13 cellular contexts compared by ENCODE assay signal in genomic region chr4:32025840-32026459, GRCh38.
DNase-seq lines count a peak whose midpoint lies in the region; ATAC-seq and TF ChIP-seq lines count a peak whose summit lies in the region.
"Had no signal": no experiment of that assay in that cellular context is flagged by ENCODE, and none has a peak within 500 bp of the region (broad histone marks: within the 10 kb centered on the region; RNA-seq: fewer than 3 reads in every experiment).

No MANE protein-coding gene starts in this region.

- H3K36me3 Mint-ChIP-seq in activated CD4-positive, alpha-beta T cell treated with anti-CD3 and anti-CD28 coated beads, Interleukin-2, amount 10 ng/mL, durations not matched to agents 7 days and 5 days (ENCODE audit: low read depth) = no peaks in the 10 kb centered on the region

- no peaks in the 10 kb centered on the region for H3K79me2 ChIP-seq in mammary epithelial cell (ENCODE audit: insufficient read depth, low read length)

- WGBS in mammary epithelial cell (ENCODE audit: low coverage, missing lambda C conversion rate) = 73% methylated on average over 5 of the region's 5 CpGs

- H3K27me3 ChIP-seq in A673 (replicated peaks; ENCODE audit: insufficient read depth, low read depth, low read length, poor library complexity) = no peaks in the 10 kb centered on the region
- H3K27me3 ChIP-seq in mammary epithelial cell (ENCODE audit: insufficient read depth, low read length) = no peaks in the 10 kb centered on the region
- H3K27me3 ChIP-seq: BLaER1 had no signal

- H4K20me1 ChIP-seq in mammary epithelial cell (ENCODE audit: insufficient read depth, low read length) = no peaks in the 10 kb centered on the region
- H4K20me1 ChIP-seq: BLaER1 had no signal

- H3K9me3 Mint-ChIP-seq in activated CD4-positive, alpha-beta T cell treated with anti-CD3 and anti-CD28 coated beads, Interleukin-2, amount 10 ng/mL, durations not matched to agents 7 days and 5 days = peaks cover 18% of the 10 kb centered on the region

- POLR2A ChIA-PET in A673 (lab: Charles Lee; ENCODE audit: low non-redundant PET) = interaction anchor here (0.6 kb wide), 1 partner anchor 1186 kb away, joined by 8 read pairs; no protein-coding TSS in a partner anchor
- POLR2A ChIA-PET in activated CD4-positive, alpha-beta T cell treated with anti-CD3 and anti-CD28 coated beads, Interleukin-2, amount 10 ng/mL, durations not matched to agents 7 days and 5 days (lab: Charles Lee) = no interaction called here

- TF ChIP-seq CTCF in A673 (conservative IDR thresholded peaks at IDR 0.05; ENCODE audit: low read depth, low read length) (no peak), mammary epithelial cell (conservative IDR thresholded peaks at IDR 0.05 in 1 of 2, IDR thresholded peaks at IDR 0.05 in 1 of 2; ENCODE audit: extremely low read depth in 1 of 2, insufficient read depth in 1 of 2, low read depth in 1 of 2, low read length in 2 of 2) (no peak)

- intact Hi-C loops in A673 (cut with micrococcal nuclease; ENCODE audit: unreplicated experiment) (no loop called here), mammary epithelial cell (cut with micrococcal nuclease) (no loop called here)

- no peaks in the 10 kb centered on the region for H3K9me3 ChIP-seq in A673 (ENCODE audit: low read depth, low read length, poor library complexity, severe bottlenecking)
- no peaks in the 10 kb centered on the region for H3K9me3 ChIP-seq in mammary epithelial cell (replicated peaks; ENCODE audit: insufficient read depth, low read length)
- H3K9me3 ChIP-seq: BLaER1, prostate gland had no signal

- no peak overlapping the region for H3K27ac Mint-ChIP-seq in activated CD4-positive, alpha-beta T cell treated with anti-CD3 and anti-CD28 coated beads, Interleukin-2, amount 10 ng/mL, durations not matched to agents 7 days and 5 days

- ATAC-seq in HG03565 (IDR thresholded peaks at IDR 0.05; ENCODE audit: unreplicated experiment) (no peak), HG03520 (IDR thresholded peaks at IDR 0.05; ENCODE audit: unreplicated experiment) (no peak), HG02981 (IDR thresholded peaks at IDR 0.05; ENCODE audit: unreplicated experiment) (no peak)

- H3K36me3 ChIP-seq in A673 (ENCODE audit: insufficient read depth, low read length, poor library complexity, severe bottlenecking) (no peaks in the 10 kb centered on the region), mammary epithelial cell (ENCODE audit: insufficient read depth, low read length) (no peaks in the 10 kb centered on the region)
- H3K36me3 ChIP-seq: BLaER1, prostate gland had no signal

- no peaks in the 10 kb centered on the region for H3K4me1 Mint-ChIP-seq in activated CD4-positive, alpha-beta T cell treated with anti-CD3 and anti-CD28 coated beads, Interleukin-2, amount 10 ng/mL, durations not matched to agents 7 days and 5 days

- dilution Hi-C loops in mammary epithelial cell (cut with HindIII; ENCODE audit: low sequenced_read_pairs) = no loop called here

- in situ Hi-C loops in mammary epithelial cell (cut with MboI; ENCODE audit: low sequenced_read_pairs in 2 of 2) = no loop called here

- H3K4me3 Mint-ChIP-seq in activated CD4-positive, alpha-beta T cell treated with anti-CD3 and anti-CD28 coated beads, Interleukin-2, amount 10 ng/mL, durations not matched to agents 7 days and 5 days = no peak overlapping the region

- no peaks in the 10 kb centered on the region for H3K27me3 Mint-ChIP-seq in activated CD4-positive, alpha-beta T cell treated with anti-CD3 and anti-CD28 coated beads, Interleukin-2, amount 10 ng/mL, durations not matched to agents 7 days and 5 days

- H3K27ac ChIP-seq in A673 (ENCODE audit: low read depth, low read length, poor library complexity, severe bottlenecking) (no peak overlapping the region), mammary epithelial cell (ENCODE audit: insufficient read depth, low read depth, low read length) (no peak overlapping the region)
- H3K27ac ChIP-seq: BLaER1, prostate gland had no signal

- DNase-seq in A673 (ENCODE audit: low spot score) (peak; percentile 64), HuH-7 (ENCODE audit: low spot score) (peak; percentile 10), mammary epithelial cell (peak; percentile 56), kidney glomerular epithelial cell (lab: John Stamatoyannopoulos, UW) (peak; percentile 97)
- DNase-seq in activated CD4-positive, alpha-beta T cell treated with anti-CD3 and anti-CD28 coated beads, Interleukin-2, amount 10 ng/mL, durations not matched to agents 7 days and 5 days = no peak
- DNase-seq: activated naive CD4-positive, alpha-beta T cell treated with anti-CD3 and anti-CD28 coated beads, Interleukin-2, amount 50 U/mL, for 16 hours; NCI-H2171 treated with DMSO at 0.1 percent for 48 hours; SHP77 treated with DMSO at 0.1 percent for 48 hours had no signal

- BruUV-seq in A673 (replicated peaks; lab: Mats Ljungman, UMichigan) (no TSS peak), mammary epithelial cell (replicated peaks; lab: Mats Ljungman, UMichigan) (no TSS peak)

- H3K9ac ChIP-seq in mammary epithelial cell (ENCODE audit: insufficient read depth, low read length) = no peak overlapping the region
- H3K9ac ChIP-seq: BLaER1 had no signal

- CTCF ChIA-PET in A673 (lab: Charles Lee) = no interaction called here
- CTCF ChIA-PET in mammary epithelial cell (lab: Charles Lee; ENCODE audit: low non-redundant PET) = no interaction called here
- CTCF ChIA-PET in activated CD4-positive, alpha-beta T cell treated with anti-CD3 and anti-CD28 coated beads, Interleukin-2, amount 10 ng/mL, durations not matched to agents 7 days and 5 days (lab: Charles Lee) = no interaction called here

- H3K4me1 ChIP-seq in A673 (ENCODE audit: insufficient read depth, low read length, poor library complexity, severe bottlenecking) = peaks cover 2% of the 10 kb centered on the region
- H3K4me1 ChIP-seq in mammary epithelial cell (ENCODE audit: insufficient read depth, low read length) = peaks cover 8% of the 10 kb centered on the region
- H3K4me1 ChIP-seq: BLaER1, prostate gland had no signal

- no peak overlapping the region for H3K4me3 ChIP-seq in A673 (ENCODE audit: low read depth, low read length, poor library complexity, severe bottlenecking)
- no peak overlapping the region for H3K4me3 ChIP-seq in mammary epithelial cell (replicated peaks in 1 of 3; ENCODE audit: insufficient read depth in 1 of 3, low read depth in 2 of 3, low read length in 3 of 3)
- H3K4me3 ChIP-seq: BLaER1, prostate gland had no signal

- H3K4me2 ChIP-seq in mammary epithelial cell (ENCODE audit: insufficient read depth, low read depth, low read length) = no peak overlapping the region
- H3K4me2 ChIP-seq: BLaER1 had no signal

- H2AFZ ChIP-seq in mammary epithelial cell (ENCODE audit: low read depth, low read length) = no peak overlapping the region
